In genomic region chr14:99784508-99784907, GRCh38 we compare ENCODE assay signal across 1 cellular context.
TF ChIP-seq lines count a peak whose summit lies in the region.

No MANE protein-coding gene starts in this region.

TF ChIP-seq in HepG2, 621 proteins besides CTCF, POLR2A, EP300 and RAD21 (continued from another document):
- TF ChIP-seq, protein P1, sequence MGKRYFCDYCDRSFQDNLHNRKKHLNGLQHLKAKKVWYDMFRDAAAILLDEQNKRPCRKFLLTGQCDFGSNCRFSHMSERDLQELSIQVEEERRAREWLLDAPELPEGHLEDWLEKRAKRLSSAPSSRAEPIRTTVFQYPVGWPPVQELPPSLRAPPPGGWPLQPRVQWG (CRISPR knock-in tag; IDR thresholded peaks at IDR 0.05; ENCODE audit: borderline replicate concordance, low read depth), result no peak
- TF ChIP-seq ZNF775 (CRISPR knock-in tag; IDR thresholded peaks at IDR 0.05; ENCODE audit: borderline replicate concordance) (no peak), ZFX (CRISPR knock-in tag; IDR thresholded peaks at IDR 0.05; ENCODE audit: low read depth) (peak; percentile 64), ELF1 (CRISPR knock-in tag; IDR thresholded peaks at IDR 0.05) (no peak), ZNF496 (CRISPR knock-in tag; IDR thresholded peaks at IDR 0.05; ENCODE audit: insufficient replicate concordance) (no peak), ZNF607 (CRISPR knock-in tag; IDR thresholded peaks at IDR 0.05; ENCODE audit: borderline replicate concordance) (no peak), MAX (IDR thresholded peaks at IDR 0.05) (0 out of 2 replicates have a peak, but pooled peaks have one; percentile 23), ZNF556 (CRISPR knock-in tag; IDR thresholded peaks at IDR 0.05; ENCODE audit: borderline replicate concordance) (0 out of 2 replicates have a peak, but pooled peaks have one; percentile 46), MXD4 (CRISPR knock-in tag; IDR thresholded peaks at IDR 0.05) (no peak), ZNF761 (CRISPR knock-in tag; conservative IDR thresholded peaks at IDR 0.05) (0 out of 2 replicates have a peak, but pooled peaks have one; percentile 54), E2F5 (CRISPR knock-in tag; conservative IDR thresholded peaks at IDR 0.05) (no peak), TBX3 (IDR thresholded peaks at IDR 0.05; ENCODE audit: borderline replicate concordance) (no peak), YEATS2 (CRISPR knock-in tag; IDR thresholded peaks at IDR 0.05; ENCODE audit: borderline replicate concordance) (no peak), ZSCAN31 (CRISPR knock-in tag; IDR thresholded peaks at IDR 0.05; ENCODE audit: low read depth) (no peak), GATAD2A (CRISPR knock-in tag; IDR thresholded peaks at IDR 0.05) (peak; percentile 87), KAT7 (CRISPR knock-in tag; IDR thresholded peaks at IDR 0.05; ENCODE audit: borderline replicate concordance) (no peak), RARA (CRISPR knock-in tag; IDR thresholded peaks at IDR 0.05) (peak; percentile 72; the same call in 1 of the 2 replicates), BRD4 (CRISPR knock-in tag; IDR thresholded peaks at IDR 0.05) (no peak), ZNF841 (CRISPR knock-in tag; IDR thresholded peaks at IDR 0.05; ENCODE audit: borderline replicate concordance) (no peak)
- TF ChIP-seq, protein P2, sequence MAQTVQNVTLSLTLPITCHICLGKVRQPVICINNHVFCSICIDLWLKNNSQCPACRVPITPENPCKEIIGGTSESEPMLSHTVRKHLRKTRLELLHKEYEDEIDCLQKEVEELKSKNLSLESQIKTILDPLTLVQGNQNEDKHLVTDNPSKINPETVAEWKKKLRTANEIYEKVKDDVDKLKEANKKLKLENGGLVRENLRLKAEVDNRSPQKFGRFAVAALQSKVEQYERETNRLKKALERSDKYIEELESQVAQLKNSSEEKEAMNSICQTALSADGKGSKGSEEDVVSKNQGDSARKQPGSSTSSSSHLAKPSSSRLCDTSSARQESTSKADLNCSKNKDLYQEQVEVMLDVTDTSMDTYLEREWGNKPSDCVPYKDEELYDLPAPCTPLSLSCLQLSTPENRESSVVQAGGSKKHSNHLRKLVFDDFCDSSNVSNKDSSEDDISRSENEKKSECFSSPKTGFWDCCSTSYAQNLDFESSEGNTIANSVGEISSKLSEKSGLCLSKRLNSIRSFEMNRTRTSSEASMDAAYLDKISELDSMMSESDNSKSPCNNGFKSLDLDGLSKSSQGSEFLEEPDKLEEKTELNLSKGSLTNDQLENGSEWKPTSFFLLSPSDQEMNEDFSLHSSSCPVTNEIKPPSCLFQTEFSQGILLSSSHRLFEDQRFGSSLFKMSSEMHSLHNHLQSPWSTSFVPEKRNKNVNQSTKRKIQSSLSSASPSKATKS (CRISPR knock-in tag; IDR thresholded peaks at IDR 0.05), result no peak
- TF ChIP-seq, protein P3, sequence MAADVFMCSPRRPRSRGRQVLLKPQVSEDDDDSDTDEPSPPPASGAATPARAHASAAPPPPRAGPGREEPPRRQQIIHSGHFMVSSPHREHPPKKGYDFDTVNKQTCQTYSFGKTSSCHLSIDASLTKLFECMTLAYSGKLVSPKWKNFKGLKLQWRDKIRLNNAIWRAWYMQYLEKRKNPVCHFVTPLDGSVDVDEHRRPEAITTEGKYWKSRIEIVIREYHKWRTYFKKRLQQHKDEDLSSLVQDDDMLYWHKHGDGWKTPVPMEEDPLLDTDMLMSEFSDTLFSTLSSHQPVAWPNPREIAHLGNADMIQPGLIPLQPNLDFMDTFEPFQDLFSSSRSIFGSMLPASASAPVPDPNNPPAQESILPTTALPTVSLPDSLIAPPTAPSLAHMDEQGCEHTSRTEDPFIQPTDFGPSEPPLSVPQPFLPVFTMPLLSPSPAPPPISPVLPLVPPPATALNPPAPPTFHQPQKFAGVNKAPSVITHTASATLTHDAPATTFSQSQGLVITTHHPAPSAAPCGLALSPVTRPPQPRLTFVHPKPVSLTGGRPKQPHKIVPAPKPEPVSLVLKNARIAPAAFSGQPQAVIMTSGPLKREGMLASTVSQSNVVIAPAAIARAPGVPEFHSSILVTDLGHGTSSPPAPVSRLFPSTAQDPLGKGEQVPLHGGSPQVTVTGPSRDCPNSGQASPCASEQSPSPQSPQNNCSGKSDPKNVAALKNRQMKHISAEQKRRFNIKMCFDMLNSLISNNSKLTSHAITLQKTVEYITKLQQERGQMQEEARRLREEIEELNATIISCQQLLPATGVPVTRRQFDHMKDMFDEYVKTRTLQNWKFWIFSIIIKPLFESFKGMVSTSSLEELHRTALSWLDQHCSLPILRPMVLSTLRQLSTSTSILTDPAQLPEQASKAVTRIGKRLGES (CRISPR knock-in tag; IDR thresholded peaks at IDR 0.05; ENCODE audit: borderline replicate concordance), result no peak
